8 cellular contexts compared by ENCODE assay signal in the genomic region with DNA sequence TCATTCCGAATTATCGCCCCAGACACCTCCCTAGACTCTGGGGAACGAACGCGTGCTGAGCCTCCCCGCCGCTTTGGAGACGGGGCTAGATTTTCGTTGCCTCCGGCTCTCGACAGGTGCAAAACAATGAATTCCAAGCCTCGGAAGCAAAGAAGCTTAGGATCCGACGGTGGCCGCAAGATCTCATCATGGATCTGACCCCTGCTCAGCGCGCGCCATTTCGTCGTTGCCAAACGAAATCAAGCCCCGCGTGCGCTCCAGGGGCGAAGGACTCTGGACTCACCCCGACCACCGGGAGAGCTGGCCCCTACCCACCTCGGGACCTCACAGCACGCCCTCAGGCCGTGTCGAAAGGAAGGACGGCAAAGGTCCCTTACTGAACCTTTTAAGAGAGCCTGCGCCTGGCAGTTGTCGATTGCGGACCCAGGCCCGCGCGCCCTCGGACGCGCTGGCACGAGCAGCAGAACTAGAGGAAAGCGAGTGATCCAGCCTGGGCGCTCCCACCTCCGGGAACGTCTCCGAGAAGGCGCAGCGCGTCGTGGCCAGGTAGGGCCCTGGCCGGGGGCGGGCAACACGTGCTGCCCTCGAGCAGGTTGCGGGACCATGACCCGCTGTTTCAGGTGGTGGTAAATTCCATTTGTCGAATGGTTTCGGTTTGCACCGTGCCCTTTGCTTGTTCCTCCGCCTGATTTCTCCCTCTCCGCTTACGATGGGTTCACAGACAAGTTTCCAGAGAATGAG. TPM values are rescaled to one million over a fixed set of nuclear protein-coding genes. Genes with fewer than 3 reads are reported as not detected.
A peak's percentile ranks its signal among the peaks of the same experiment; 100 is the strongest.
DNase-seq lines count a peak whose midpoint lies in the region; ATAC-seq and TF ChIP-seq lines count a peak whose summit lies in the region.

No MANE protein-coding gene starts in this region.

- H3K4me3 Mint-ChIP-seq in activated CD8-positive, alpha-beta memory T cell treated with anti-CD3 and anti-CD28 coated beads, Interleukin-2, amount 10 ng/mL, durations not matched to agents 7 days and 5 days: peak overlapping the region; percentile 74

- peak; percentile 22 for TF ChIP-seq CTCF in WI38 (IDR thresholded peaks at IDR 0.05; ENCODE audit: low read depth, low read length)
- peak in 1 of 11 experiments; percentile 5 for TF ChIP-seq CTCF in spleen (IDR thresholded peaks at IDR 0.05 in 8 of 11, conservative IDR thresholded peaks at IDR 0.05 in 3 of 11)

- peaks cover 2 to 92% (median 69%) of the 10 kb centered on the region in 7 donors for H3K27me3 ChIP-seq in spleen (replicated peaks in 1 of 7)

- no peak for DNase-seq in activated CD8-positive, alpha-beta memory T cell treated with anti-CD3 and anti-CD28 coated beads, Interleukin-2, amount 10 ng/mL, durations not matched to agents 7 days and 5 days
- DNase-seq in activated CD8-positive, alpha-beta memory T cell treated with anti-CD3 and anti-CD28 coated beads, Interleukin-2, amount 50 U/mL, for 48 hours: no peak
- DNase-seq in spleen: peak; percentile 84
- DNase-seq in HT-29 (ENCODE audit: low spot score): no peak
- no peak for DNase-seq in NK-92 treated with Interleukin-12 subunit alpha and Interleukin-12 subunit beta, amount 100 ng/mL, for 24 hours (lab: John Stamatoyannopoulos, UW)

- no peak for ATAC-seq in activated CD8-positive, alpha-beta memory T cell treated with anti-CD3 and anti-CD28 coated beads, Interleukin-2, amount 10 ng/mL, durations not matched to agents 7 days and 5 days
- no peak for ATAC-seq in HG02970 (IDR thresholded peaks at IDR 0.05; ENCODE audit: low FRiP score, unreplicated experiment)

- peak overlapping the region; percentile 79 for H3K27ac Mint-ChIP-seq in activated CD8-positive, alpha-beta memory T cell treated with anti-CD3 and anti-CD28 coated beads, Interleukin-2, amount 10 ng/mL, durations not matched to agents 7 days and 5 days

- peaks cover 20 to 87% (median 71%) of the 10 kb centered on the region in 6 donors for H3K4me1 ChIP-seq in spleen

- H3K9me3 Mint-ChIP-seq in activated CD8-positive, alpha-beta memory T cell treated with anti-CD3 and anti-CD28 coated beads, Interleukin-2, amount 10 ng/mL, durations not matched to agents 7 days and 5 days (ENCODE audit: low read depth): no peaks in the 10 kb centered on the region

- H3K4me1 Mint-ChIP-seq in activated CD8-positive, alpha-beta memory T cell treated with anti-CD3 and anti-CD28 coated beads, Interleukin-2, amount 10 ng/mL, durations not matched to agents 7 days and 5 days: peaks cover 72% of the 10 kb centered on the region

- peak overlapping the region; percentile 30 for H3K4me3 ChIP-seq in WI38 (ENCODE audit: low read depth, low read length)
- peak overlapping the region; percentile 32 for H3K4me3 ChIP-seq in iPS-18c (ENCODE audit: insufficient read depth, low read depth, low read length)
- peak overlapping the region in 6 of 8 donors; percentile 2 to 95 (median 14) for H3K4me3 ChIP-seq in spleen

- no peak for TF ChIP-seq POLR2A in spleen (IDR thresholded peaks at IDR 0.05)

- no peaks in the 10 kb centered on the region for H3K27me3 Mint-ChIP-seq in activated CD8-positive, alpha-beta memory T cell treated with anti-CD3 and anti-CD28 coated beads, Interleukin-2, amount 10 ng/mL, durations not matched to agents 7 days and 5 days

- CTCF ChIA-PET in activated CD8-positive, alpha-beta memory T cell treated with anti-CD3 and anti-CD28 coated beads, Interleukin-2, amount 10 ng/mL, durations not matched to agents 7 days and 5 days (lab: Charles Lee): interaction anchor here (0.7 to 14.7 kb wide), 11 partner anchors 10 to 166 kb away, joined by 3 to 114 read pairs (median 12); no protein-coding TSS in a partner anchor

- peaks cover 0 to 10% (median 0%) of the 10 kb centered on the region in 6 donors for H3K36me3 ChIP-seq in spleen

- intact Hi-C loops in spleen (cut with DNase I; ENCODE audit: low total_unique reads): loop anchor here (5.0 kb wide), 1 partner anchor 106 kb away; no protein-coding TSS in a partner anchor

- H3K9me3 ChIP-seq in iPS-18c (ENCODE audit: control insufficient read depth, insufficient read depth, low read length) (no peaks in the 10 kb centered on the region), spleen (no peaks in the 10 kb centered on the region)

- peaks cover 73% of the 10 kb centered on the region for H3K36me3 Mint-ChIP-seq in activated CD8-positive, alpha-beta memory T cell treated with anti-CD3 and anti-CD28 coated beads, Interleukin-2, amount 10 ng/mL, durations not matched to agents 7 days and 5 days

- H3K27ac ChIP-seq in spleen: peak overlapping the region in 1 of 8 donors; percentile 94

- WGBS in spleen, 5 donors: 61 to 77% (median 64%) methylated on average over 51 to 63 of the region's 63 CpGs

RNA-seq across cellular contexts. Expression of a gene that starts 1.6 kb away (rescaled TPM):
- 100 to 1,000 TPM; 224 to 246 TPM for total RNA-seq in activated CD8-positive, alpha-beta memory T cell treated with anti-CD3 and anti-CD28 coated beads, Interleukin-2, amount 10 ng/mL, durations not matched to agents 7 days and 5 days
- 10 to 100 TPM; 38.1 to 76.3 (median 52.3) TPM for total RNA-seq in spleen
- 10 to 100 TPM; 17.3 to 22.1 (median 18.2) TPM for polyA plus RNA-seq in spleen
- total RNA-seq in HT-29 (2014; rRNA removed; shearing (Covaris generic)): 0.18 TPM in 1 of 2 replicates, not detected in the other

Comparison
In these comparisons a context has a peak if more than half of its experiments do, and no peak if none do; other contexts are left out.
1. RNA of a gene that starts 1.6 kb away (total RNA-seq): 224 to 246 TPM in activated CD8-positive, alpha-beta memory T cell treated with anti-CD3 and anti-CD28 coated beads, Interleukin-2, amount 10 ng/mL, durations not matched to agents 7 days and 5 days and 38.1 to 76.3 TPM in spleen; 0.18 TPM in HT-29; every median in the first group is over 10 times any median in the second.
2. Peak in every context shown above with its lines, with median percentiles within 50 percentile points of each other: H3K4me3 ChIP-seq.